ENCODE assay signal across 25 cellular contexts in the genomic region with DNA sequence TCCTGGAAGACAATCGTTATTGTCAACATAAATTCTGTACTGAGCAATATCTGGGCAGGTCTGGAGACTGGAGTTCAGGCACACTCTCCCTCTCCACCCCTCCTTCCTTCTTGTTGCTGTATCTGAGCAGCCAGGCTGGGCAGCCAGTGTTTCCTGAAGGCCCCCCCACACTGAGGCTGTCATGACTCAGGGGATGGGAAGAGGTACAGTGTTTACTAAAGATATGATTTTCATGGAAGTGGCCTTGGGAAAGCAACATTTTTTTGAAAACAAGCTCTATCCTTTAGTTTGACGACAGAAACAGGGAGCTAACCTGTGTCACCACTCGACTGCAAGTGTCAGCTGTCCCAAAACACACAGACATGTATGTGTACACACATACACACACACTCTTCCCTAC.
"Had no signal": no experiment of that assay in that cellular context is flagged by ENCODE, and none has a peak within 500 bp of the region (broad histone marks: within the 10 kb centered on the region; RNA-seq: fewer than 3 reads in every experiment).

No MANE protein-coding gene starts in this region.

- DNase-seq: dorsolateral prefrontal cortex; effector CD4-positive, alpha-beta T cell; foreskin keratinocyte; heart left ventricle; kidney; left cardiac atrium; left lung; mesenchymal stem cell; mucosa of descending colon; naive B cell; stimulated activated CD4-positive, alpha-beta T cell treated with anti-CD3 and anti-CD28 coated beads, Interleukin-12 subunit alpha, Interleukin-12 subunit beta, amount 100 ng/mL, for 4 hours; stimulated activated CD4-positive, alpha-beta T cell treated with anti-CD3 and anti-CD28 coated beads, Interleukin-1b, Interleukin-23, amount 100 ng/mL, for 48 hours; stimulated activated CD4-positive, alpha-beta T cell treated with anti-CD3 and anti-CD28 coated beads, Interleukin-4, amount 100 ng/mL, for 1 hour; stimulated activated CD8-positive, alpha-beta memory T cell treated with anti-CD3 and anti-CD28 coated beads, Interleukin-4, amount 100 ng/mL, for 48 hours; stimulated activated naive CD8-positive, alpha-beta T cell treated with anti-CD3 and anti-CD28 coated beads, Interleukin-15, Interleukin-2, amounts not matched to agents 100 U/mL and 50 U/mL, for 24 hours; substantia nigra; testis; upper lobe of left lung had no signal

- H3K36me3 ChIP-seq: gastroesophageal sphincter, heart left ventricle, left lung, tibial nerve, upper lobe of left lung had no signal

- H3K9me3 ChIP-seq: gastroesophageal sphincter, heart left ventricle, left lung, mucosa of descending colon, testis, tibial nerve, upper lobe of left lung had no signal

- H3K27ac ChIP-seq: dorsolateral prefrontal cortex, foreskin keratinocyte, gastroesophageal sphincter, heart left ventricle, hepatocyte, left lung, parathyroid adenoma, testis, tibial nerve, upper lobe of left lung had no signal

- H3K4me1 ChIP-seq: foreskin keratinocyte, gastroesophageal sphincter, heart left ventricle, left lung, parathyroid adenoma, testis, tibial nerve, upper lobe of left lung had no signal

- H3K4me3 ChIP-seq: dorsolateral prefrontal cortex, gastroesophageal sphincter, heart left ventricle, hepatocyte, left lung, mucosa of descending colon, smooth muscle cell, testis, tibial nerve, upper lobe of left lung had no signal

- ATAC-seq: foreskin keratinocyte; gastroesophageal sphincter; heart left ventricle; left cardiac atrium; left lung; mucosa of descending colon; natural killer cell treated with Interleukin-12 subunit alpha and Interleukin-12 subunit beta and Interleukin-15 and Interleukin-18, amount 100 ng/mL, for 72 hours; sciatic nerve; stimulated activated naive CD8-positive, alpha-beta T cell treated with anti-CD3 and anti-CD28 coated beads, Interleukin-15, Interleukin-2, amounts not matched to agents 100 U/mL and 50 U/mL, for 24 hours had no signal

- H3K9ac ChIP-seq: parathyroid adenoma had no signal

- H3K4me2 ChIP-seq: hepatocyte, smooth muscle cell had no signal

- H3K79me2 ChIP-seq: hepatocyte, parathyroid adenoma had no signal

- H2AFZ ChIP-seq: hepatocyte, parathyroid adenoma had no signal

- H3K27me3 ChIP-seq: foreskin keratinocyte, left lung, testis, tibial nerve, upper lobe of left lung had no signal
